ENCODE assay signal across 26 cellular contexts in the genomic region with DNA sequence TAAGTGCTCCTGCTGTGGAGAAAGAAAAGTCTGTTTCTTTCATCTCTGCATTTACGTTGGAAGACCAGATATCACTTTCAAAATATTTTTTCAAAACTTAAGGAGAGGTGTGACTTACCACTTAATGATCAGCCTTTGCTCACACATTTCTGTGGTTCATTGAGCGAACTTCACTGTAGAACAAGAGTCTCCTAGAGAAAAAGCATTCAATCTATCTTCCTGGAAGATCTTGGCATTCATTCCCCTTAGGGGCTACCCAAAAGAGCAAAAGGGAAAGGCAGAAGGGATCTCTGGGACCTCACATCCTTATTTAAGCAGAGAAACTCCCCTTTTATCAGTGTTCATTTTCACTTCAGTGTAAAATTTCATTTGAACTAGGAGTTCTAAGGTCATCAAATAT.
A peak's percentile ranks its signal among the peaks of the same experiment; 100 is the strongest.
DNase-seq lines count a peak whose midpoint lies in the region; ATAC-seq, FAIRE-seq and TF ChIP-seq lines count a peak whose summit lies in the region.
"Had no signal": no experiment of that assay in that cellular context is flagged by ENCODE, and none has a peak within 500 bp of the region (broad histone marks: within the 10 kb centered on the region; RNA-seq: fewer than 3 reads in every experiment).

No MANE protein-coding gene starts in this region.

- H3K4me1 ChIP-seq in colonic mucosa: no peaks in the 10 kb centered on the region
- H3K4me1 ChIP-seq: stomach, transverse colon had no signal

- TF ChIP-seq CTCF in choroid plexus epithelial cell (conservative IDR thresholded peaks at IDR 0.05; ENCODE audit: low read depth, low read length) (no peak), osteocyte (IDR thresholded peaks at IDR 0.05) (no peak), colonic mucosa (IDR thresholded peaks at IDR 0.05) (no peak)

- in situ Hi-C loops in Caki2 (cut with HindIII; ENCODE audit: low pct_unique_long_range_greater_than_20kb, low sequenced_read_pairs): no loop called here

- FAIRE-seq in RCC 7860 (lab: Jason Lieb, UNC): no peak
- FAIRE-seq: keratinocyte had no signal

- H3K4me1 Mint-ChIP-seq in osteocyte (ENCODE audit: unreplicated experiment): peaks cover 58% of the 10 kb centered on the region
- no peaks in the 10 kb centered on the region for H3K4me1 Mint-ChIP-seq in activated T-cell treated with anti-CD3 and anti-CD28 coated beads, Interleukin-2, amount 50 U/mL, for 72 hours (ENCODE audit: low read depth)
- H3K4me1 Mint-ChIP-seq: activated naive CD8-positive, alpha-beta T cell treated with anti-CD3 and anti-CD28 coated beads for 36 hours; memory B cell had no signal

- H3K4me3 ChIP-seq in choroid plexus epithelial cell (ENCODE audit: low read depth, low read length) (no peak overlapping the region), colonic mucosa (no peak overlapping the region)
- H3K4me3 ChIP-seq: dorsolateral prefrontal cortex, skin epidermis, stomach, transverse colon had no signal

- no peak overlapping the region for H3K27ac ChIP-seq in colonic mucosa
- H3K27ac ChIP-seq: dorsolateral prefrontal cortex, transverse colon had no signal

- no peaks in the 10 kb centered on the region for H3K9me3 Mint-ChIP-seq in osteocyte (ENCODE audit: unreplicated experiment)
- no peaks in the 10 kb centered on the region for H3K9me3 Mint-ChIP-seq in activated T-cell treated with anti-CD3 and anti-CD28 coated beads, Interleukin-2, amount 50 U/mL, for 72 hours
- H3K9me3 Mint-ChIP-seq: activated naive CD8-positive, alpha-beta T cell treated with anti-CD3 and anti-CD28 coated beads for 36 hours; activated T-helper 2 cell treated with anti-CD3 and anti-CD28 coated beads, Interferon-gamma antibody, Interleukin-2, Interleukin-4, amounts not matched to agents 10 μg/mL and 5 μg/mL and 100 μg/mL, durations not matched to agents 14 hours and 24 hours and 36 hours; memory B cell; natural killer cell treated with Interleukin-12 subunit alpha and Interleukin-12 subunit beta and Interleukin-15 and Interleukin-18, amount 100 ng/mL, for 72 hours had no signal

- H3K36me3 ChIP-seq in colonic mucosa: no peaks in the 10 kb centered on the region
- H3K36me3 ChIP-seq: stomach, transverse colon had no signal

- intact Hi-C loops in colonic mucosa (cut with DNase I): no loop called here

- no peak overlapping the region for H3K4me3 Mint-ChIP-seq in osteocyte (ENCODE audit: unreplicated experiment)
- H3K4me3 Mint-ChIP-seq in activated T-cell treated with anti-CD3 and anti-CD28 coated beads, Interleukin-2, amount 50 U/mL, for 72 hours: no peak overlapping the region
- H3K4me3 Mint-ChIP-seq: activated naive CD8-positive, alpha-beta T cell treated with anti-CD3 and anti-CD28 coated beads for 36 hours; memory B cell; natural killer cell treated with Interleukin-12 subunit alpha and Interleukin-12 subunit beta and Interleukin-15 and Interleukin-18, amount 100 ng/mL, for 72 hours had no signal

- H3K36me3 Mint-ChIP-seq in osteocyte (ENCODE audit: unreplicated experiment): no peaks in the 10 kb centered on the region
- no peaks in the 10 kb centered on the region for H3K36me3 Mint-ChIP-seq in activated T-cell treated with anti-CD3 and anti-CD28 coated beads, Interleukin-2, amount 50 U/mL, for 72 hours (ENCODE audit: insufficient read depth in 2 of 2)
- H3K36me3 Mint-ChIP-seq: activated naive CD8-positive, alpha-beta T cell treated with anti-CD3 and anti-CD28 coated beads for 36 hours; memory B cell; natural killer cell treated with Interleukin-12 subunit alpha and Interleukin-12 subunit beta and Interleukin-15 and Interleukin-18, amount 100 ng/mL, for 72 hours had no signal

- peak overlapping the region; percentile 28 for H3K27ac Mint-ChIP-seq in osteocyte (ENCODE audit: unreplicated experiment)
- H3K27ac Mint-ChIP-seq in activated T-cell treated with anti-CD3 and anti-CD28 coated beads, Interleukin-2, amount 50 U/mL, for 72 hours: no peak overlapping the region
- H3K27ac Mint-ChIP-seq: activated naive CD8-positive, alpha-beta T cell treated with anti-CD3 and anti-CD28 coated beads for 36 hours; activated T-helper 2 cell treated with anti-CD3 and anti-CD28 coated beads, Interferon-gamma antibody, Interleukin-2, Interleukin-4, amounts not matched to agents 10 μg/mL and 5 μg/mL and 100 μg/mL, durations not matched to agents 14 hours and 24 hours and 36 hours; memory B cell; natural killer cell treated with Interleukin-12 subunit alpha and Interleukin-12 subunit beta and Interleukin-15 and Interleukin-18, amount 100 ng/mL, for 72 hours had no signal

- H3K27me3 Mint-ChIP-seq in osteocyte (ENCODE audit: unreplicated experiment): no peaks in the 10 kb centered on the region
- no peaks in the 10 kb centered on the region for H3K27me3 Mint-ChIP-seq in activated T-cell treated with anti-CD3 and anti-CD28 coated beads, Interleukin-2, amount 50 U/mL, for 72 hours (ENCODE audit: low read depth)

- ATAC-seq in activated T-cell treated with anti-CD3 and anti-CD28 coated beads, Interleukin-2, amount 50 U/mL, for 72 hours (replicated peaks in 1 of 2): no peak
- ATAC-seq: natural killer cell treated with Interleukin-12 subunit alpha and Interleukin-12 subunit beta and Interleukin-15 and Interleukin-18, amount 100 ng/mL, for 72 hours had no signal

- peak; percentile 64 for DNase-seq in Caki2 (ENCODE audit: low read depth)
- DNase-seq in RCC 7860 (ENCODE audit: low spot score): peak; percentile 58
- DNase-seq in choroid plexus epithelial cell (ENCODE audit: low read depth): peak; percentile 53
- no peak for DNase-seq in osteocyte (ENCODE audit: extremely low spot score, unreplicated experiment)
- no peak for DNase-seq in colonic mucosa
- DNase-seq in stimulated activated CD4-positive, alpha-beta T cell treated with anti-CD3 and anti-CD28 coated beads, Interleukin-4, amount 100 ng/mL, for 1 hour: no peak
- no peak for DNase-seq in stimulated activated naive CD4-positive, alpha-beta T cell treated with Interleukin-2 at 50 U/mL for 16 hours (lab: John Stamatoyannopoulos, UW)
- DNase-seq in activated T-cell treated with anti-CD3 and anti-CD28 coated beads, Interleukin-2, amount 50 U/mL, for 72 hours: no peak
- DNase-seq: activated CD4-positive, alpha-beta T cell treated with anti-CD3 and anti-CD28 coated beads for 48 hours; activated naive CD8-positive, alpha-beta T cell treated with anti-CD3 and anti-CD28 coated beads for 36 hours; dorsolateral prefrontal cortex; hypothalamus; MM.1S; NCI-H2171 treated with DMSO at 0.1 percent for 48 hours; NCI-H69; posterior cingulate gyrus; Right ventricle myocardium superior; stimulated activated CD4-positive, alpha-beta T cell treated with anti-CD3 and anti-CD28 coated beads, Interleukin-4, amount 100 ng/mL, for 24 hours; stomach; T-helper 1 cell; transverse colon had no signal

- no peak overlapping the region for H3K9ac ChIP-seq in colonic mucosa (ENCODE audit: low read depth in 2 of 2, low read length in 2 of 2)

- no peaks in the 10 kb centered on the region for H3K9me3 ChIP-seq in colonic mucosa
- H3K9me3 ChIP-seq: transverse colon had no signal

- H3K27me3 ChIP-seq in colonic mucosa: no peaks in the 10 kb centered on the region
- H3K27me3 ChIP-seq: stomach, transverse colon had no signal

Comparison
In these comparisons a context has a peak if more than half of its experiments do, and no peak if none do; other contexts are left out.
1. DNase-seq: peak in Caki2 (single experiment), RCC 7860 (single experiment) and choroid plexus epithelial cell (single experiment); none in osteocyte (single experiment), colonic mucosa (single experiment), stimulated activated CD4-positive, alpha-beta T cell treated with anti-CD3 and anti-CD28 coated beads, Interleukin-4, amount 100 ng/mL, for 1 hour (single experiment), stimulated activated naive CD4-positive, alpha-beta T cell treated with Interleukin-2 at 50 U/mL for 16 hours (single experiment) and activated T-cell treated with anti-CD3 and anti-CD28 coated beads, Interleukin-2, amount 50 U/mL, for 72 hours (0 of 2).